ENCODE assay signal across 8 cellular contexts in genomic region chr7:150450491-150450992, GRCh38. TPM values are rescaled to one million over a fixed set of nuclear protein-coding genes. Genes with fewer than 3 reads are reported as not detected.
DNase-seq lines count a peak whose midpoint lies in the region; ATAC-seq, FAIRE-seq and TF ChIP-seq lines count a peak whose summit lies in the region.

Gene GIMAP8 (plus strand): TSS chr7:150450630. CDS start chr7:150466699, 16,069 bp downstream.

- TF ChIP-seq POLR2A in GM12891 (IDR thresholded peaks at IDR 0.05; ENCODE audit: low read depth, low read length) = no peak

- DNase-seq in GM12891 (ENCODE audit: insufficient read length, low spot score) = peak; percentile 36
- peak; percentile 62 for DNase-seq in left lobe of liver (ENCODE audit: low spot score)
- peak; percentile 28 to 80 for DNase-seq in stimulated activated effector memory CD8-positive, alpha-beta T cell treated with anti-CD3 and anti-CD28 coated beads, Interleukin-12 subunit alpha, Interleukin-12 subunit beta, amount 100 ng/mL, for 72 hours (ENCODE audit: low spot score in 2 of 2)
- no peak for DNase-seq in KG1 (lab: John Stamatoyannopoulos, UW)
- DNase-seq in AG08396 (ENCODE audit: low spot score) = no peak
- DNase-seq in cerebellar nuclear complex (lab: John Stamatoyannopoulos, UW) = no peak

- peak within 1 kb of the TSS; percentile 98 for H3K27ac Mint-ChIP-seq in activated T-helper 17 cell treated with anti-CD3 and anti-CD28 coated beads, Interleukin-2, amount 50 U/mL, for 72 hours
- peak within 1 kb of the TSS; percentile 93 for H3K27ac Mint-ChIP-seq in stimulated activated effector memory CD8-positive, alpha-beta T cell treated with anti-CD3 and anti-CD28 coated beads, Interleukin-12 subunit alpha, Interleukin-12 subunit beta, amount 100 ng/mL, for 72 hours

- peak; percentile 77 for FAIRE-seq in GM12891 (lab: Jason Lieb, UNC)

- H3K27me3 Mint-ChIP-seq in activated T-helper 17 cell treated with anti-CD3 and anti-CD28 coated beads, Interleukin-2, amount 50 U/mL, for 72 hours = no peaks in the 10 kb centered on the region

- peak within 1 kb of the TSS; percentile 98 for H3K4me3 Mint-ChIP-seq in activated T-helper 17 cell treated with anti-CD3 and anti-CD28 coated beads, Interleukin-2, amount 50 U/mL, for 72 hours
- peak within 1 kb of the TSS; percentile 95 for H3K4me3 Mint-ChIP-seq in stimulated activated effector memory CD8-positive, alpha-beta T cell treated with anti-CD3 and anti-CD28 coated beads, Interleukin-12 subunit alpha, Interleukin-12 subunit beta, amount 100 ng/mL, for 72 hours

- ATAC-seq in HG03342 (IDR thresholded peaks at IDR 0.05; ENCODE audit: unreplicated experiment) (peak; percentile 33), left lobe of liver (peak; percentile 62)
- peak; percentile 38 for ATAC-seq in activated T-helper 17 cell treated with anti-CD3 and anti-CD28 coated beads, Interleukin-2, amount 50 U/mL, for 72 hours (replicated peaks)
- ATAC-seq in stimulated activated effector memory CD8-positive, alpha-beta T cell treated with anti-CD3 and anti-CD28 coated beads, Interleukin-12 subunit alpha, Interleukin-12 subunit beta, amount 100 ng/mL, for 72 hours = peak; percentile 61

- H3K36me3 Mint-ChIP-seq in activated T-helper 17 cell treated with anti-CD3 and anti-CD28 coated beads, Interleukin-2, amount 50 U/mL, for 72 hours (ENCODE audit: low read depth) = peaks cover 44% of the 10 kb centered on the region
- peaks cover 50% of the 10 kb centered on the region for H3K36me3 Mint-ChIP-seq in stimulated activated effector memory CD8-positive, alpha-beta T cell treated with anti-CD3 and anti-CD28 coated beads, Interleukin-12 subunit alpha, Interleukin-12 subunit beta, amount 100 ng/mL, for 72 hours

- H3K9me3 Mint-ChIP-seq in activated T-helper 17 cell treated with anti-CD3 and anti-CD28 coated beads, Interleukin-2, amount 50 U/mL, for 72 hours = peaks cover 6% of the 10 kb centered on the region
- no peaks in the 10 kb centered on the region for H3K9me3 Mint-ChIP-seq in stimulated activated effector memory CD8-positive, alpha-beta T cell treated with anti-CD3 and anti-CD28 coated beads, Interleukin-12 subunit alpha, Interleukin-12 subunit beta, amount 100 ng/mL, for 72 hours

- H3K4me1 Mint-ChIP-seq in activated T-helper 17 cell treated with anti-CD3 and anti-CD28 coated beads, Interleukin-2, amount 50 U/mL, for 72 hours = peaks cover 36% of the 10 kb centered on the region
- peaks cover 85% of the 10 kb centered on the region for H3K4me1 Mint-ChIP-seq in stimulated activated effector memory CD8-positive, alpha-beta T cell treated with anti-CD3 and anti-CD28 coated beads, Interleukin-12 subunit alpha, Interleukin-12 subunit beta, amount 100 ng/mL, for 72 hours

TF ChIP-seq in GM12891, 5 proteins besides CTCF, POLR2A, EP300 and RAD21:
- TF ChIP-seq TAF1 (IDR thresholded peaks at IDR 0.05; ENCODE audit: low read depth, low read length) (no peak), POU2F2 (IDR thresholded peaks at IDR 0.05; ENCODE audit: low read depth, low read length) (no peak), POLR2AphosphoS5 (IDR thresholded peaks at IDR 0.05; ENCODE audit: low read depth, low read length) (no peak), PAX5 (IDR thresholded peaks at IDR 0.05; ENCODE audit: insufficient read depth, low read length, severe bottlenecking) (no peak), SPI1 (IDR thresholded peaks at IDR 0.05; ENCODE audit: low read depth, low read length) (peak; percentile 37)

RNA-seq across cellular contexts. Expression of gene GIMAP8, which starts in this region (rescaled TPM):
- 4.8 TPM for polyA plus RNA-seq in GM12891 (2012; ENCODE audit: low read depth, missing spikeins)
- 10 to 100 TPM; 10.3 to 16.4 TPM for total RNA-seq in activated T-helper 17 cell treated with anti-CD3 and anti-CD28 coated beads, Interleukin-2, amount 50 U/mL, for 72 hours
- total RNA-seq in left lobe of liver = 4.4 TPM

Comparison
In these comparisons a context has a peak if more than half of its experiments do, and no peak if none do; other contexts are left out.
1. DNase-seq: peak in GM12891 (single experiment), left lobe of liver (single experiment) and stimulated activated effector memory CD8-positive, alpha-beta T cell treated with anti-CD3 and anti-CD28 coated beads, Interleukin-12 subunit alpha, Interleukin-12 subunit beta, amount 100 ng/mL, for 72 hours (2 of 2); none in KG1 (single experiment), AG08396 (single experiment) and cerebellar nuclear complex (0 of 2).
2. Peak in every context shown above with its lines, with median percentiles within 50 percentile points of each other: ATAC-seq.